In genomic region chr5:126987271-126987899, GRCh38 we compare ENCODE assay signal across 17 cellular contexts. TPM values are rescaled to one million over a fixed set of nuclear protein-coding genes. Genes with fewer than 3 reads are reported as not detected.
DNase-seq lines count a peak whose midpoint lies in the region; ATAC-seq and FAIRE-seq lines count a peak whose summit lies in the region.
"Had no signal": no experiment of that assay in that cellular context is flagged by ENCODE, and none has a peak within 500 bp of the region (broad histone marks: within the 10 kb centered on the region; RNA-seq: fewer than 3 reads in every experiment).

No MANE protein-coding gene starts in this region.

- H3K27ac Mint-ChIP-seq in CD4-positive, CD25-positive, alpha-beta regulatory T cell: peak overlapping the region; percentile 94 to 98 (median 98)
- peak overlapping the region; percentile 25 for H3K27ac Mint-ChIP-seq in activated naive CD8-positive, alpha-beta T cell treated with anti-CD3 and anti-CD28 coated beads, Interleukin-2, amount 10 ng/mL, durations not matched to agents 7 days and 5 days

- POLR2A ChIA-PET in activated naive CD8-positive, alpha-beta T cell treated with anti-CD3 and anti-CD28 coated beads, Interleukin-2, amount 10 ng/mL, durations not matched to agents 7 days and 5 days (lab: Charles Lee): no interaction called here

- H3K4me1 Mint-ChIP-seq in CD4-positive, CD25-positive, alpha-beta regulatory T cell: peaks cover 15 to 82% (median 48%) of the 10 kb centered on the region in 4 donors
- H3K4me1 Mint-ChIP-seq in activated naive CD8-positive, alpha-beta T cell treated with anti-CD3 and anti-CD28 coated beads, Interleukin-2, amount 10 ng/mL, durations not matched to agents 7 days and 5 days: peaks cover 15% of the 10 kb centered on the region

- H3K4me3 Mint-ChIP-seq in CD4-positive, CD25-positive, alpha-beta regulatory T cell: peak overlapping the region in 3 of 4 donors; percentile 63 to 88 (median 75)
- no peak overlapping the region for H3K4me3 Mint-ChIP-seq in activated naive CD8-positive, alpha-beta T cell treated with anti-CD3 and anti-CD28 coated beads, Interleukin-2, amount 10 ng/mL, durations not matched to agents 7 days and 5 days
- H3K4me3 Mint-ChIP-seq: endodermal cell had no signal

- no peak for DNase-seq in CD4-positive, CD25-positive, alpha-beta regulatory T cell
- no peak for DNase-seq in activated naive CD8-positive, alpha-beta T cell treated with anti-CD3 and anti-CD28 coated beads, Interleukin-2, amount 10 ng/mL, durations not matched to agents 7 days and 5 days
- DNase-seq in frontal cortex (ENCODE audit: low spot score in 2 of 2) (no peak), HAP-1 (ENCODE audit: low spot score in 2 of 2) (no peak)
- DNase-seq in activated CD8-positive, alpha-beta memory T cell treated with anti-CD3 and anti-CD28 coated beads for 24 hours: no peak
- DNase-seq: activated effector memory CD4-positive, alpha-beta T cell treated with Interleukin-2 at 50 U/mL for 16 hours; endodermal cell; foreskin fibroblast; lower lobe of right lung; NCI-H1092 treated with DMSO at 0.1 percent for 48 hours; NCI-H2227 treated with DMSO at 0.1 percent for 48 hours; stomach had no signal

- H3K27me3 Mint-ChIP-seq in CD4-positive, CD25-positive, alpha-beta regulatory T cell: no peaks in the 10 kb centered on the region
- H3K27me3 Mint-ChIP-seq in activated naive CD8-positive, alpha-beta T cell treated with anti-CD3 and anti-CD28 coated beads, Interleukin-2, amount 10 ng/mL, durations not matched to agents 7 days and 5 days: no peaks in the 10 kb centered on the region

- in situ Hi-C loops in HAP-1 (cut with MboI; ENCODE audit: low sequenced_read_pairs): no loop called here

- no peak for FAIRE-seq in frontal cortex (lab: Jason Lieb, UNC)
- FAIRE-seq: bronchial epithelial cell had no signal

- H3K27me3 ChIP-seq in CD4-positive, CD25-positive, alpha-beta regulatory T cell (ENCODE audit: control insufficient read depth, insufficient read depth, low read length): no peaks in the 10 kb centered on the region
- H3K27me3 ChIP-seq in HAP-1 (ENCODE audit: low read depth): no peaks in the 10 kb centered on the region
- H3K27me3 ChIP-seq: neutrophil, stomach had no signal

- peak overlapping the region; percentile 72 for H3K27ac ChIP-seq in CD4-positive, CD25-positive, alpha-beta regulatory T cell (ENCODE audit: insufficient read depth, low read length, poor library complexity, severe bottlenecking)
- H3K27ac ChIP-seq: lower lobe of right lung, neutrophil, stomach had no signal

- H3K36me3 Mint-ChIP-seq in CD4-positive, CD25-positive, alpha-beta regulatory T cell: peaks cover 9% of the 10 kb centered on the region
- H3K36me3 Mint-ChIP-seq in activated naive CD8-positive, alpha-beta T cell treated with anti-CD3 and anti-CD28 coated beads, Interleukin-2, amount 10 ng/mL, durations not matched to agents 7 days and 5 days: peaks cover 6% of the 10 kb centered on the region

- no peaks in the 10 kb centered on the region for H3K36me3 ChIP-seq in CD4-positive, CD25-positive, alpha-beta regulatory T cell (ENCODE audit: control insufficient read depth, insufficient read depth, low read length)
- no peaks in the 10 kb centered on the region for H3K36me3 ChIP-seq in HAP-1 (replicated peaks)
- H3K36me3 ChIP-seq: lower lobe of right lung, neutrophil, stomach had no signal

- H3K4me1 ChIP-seq in CD4-positive, CD25-positive, alpha-beta regulatory T cell (ENCODE audit: control insufficient read depth, insufficient read depth, low read length, poor library complexity, severe bottlenecking): peaks cover 25% of the 10 kb centered on the region
- H3K4me1 ChIP-seq in HAP-1: peaks cover 6% of the 10 kb centered on the region
- H3K4me1 ChIP-seq: lower lobe of right lung, stomach had no signal

- peak overlapping the region; percentile 60 for H3K4me3 ChIP-seq in CD4-positive, CD25-positive, alpha-beta regulatory T cell (ENCODE audit: low read depth, low read length)
- H3K4me3 ChIP-seq in HAP-1: no peak overlapping the region
- H3K4me3 ChIP-seq: lower lobe of right lung, stomach had no signal

- H3K9me3 ChIP-seq in CD4-positive, CD25-positive, alpha-beta regulatory T cell (ENCODE audit: control insufficient read depth in 2 of 2, low read length in 2 of 2): no peaks in the 10 kb centered on the region
- no peaks in the 10 kb centered on the region for H3K9me3 ChIP-seq in HAP-1
- H3K9me3 ChIP-seq: lower lobe of right lung, neutrophil, stomach had no signal

- no peak for ATAC-seq in CD4-positive, CD25-positive, alpha-beta regulatory T cell (ENCODE audit: low read depth in 2 of 2)
- ATAC-seq in GM18498 (IDR thresholded peaks at IDR 0.05; ENCODE audit: unreplicated experiment) (peak; percentile 6), HG02938 (IDR thresholded peaks at IDR 0.05; ENCODE audit: unreplicated experiment) (peak; percentile 6), GM19452 (IDR thresholded peaks at IDR 0.05; ENCODE audit: unreplicated experiment) (no peak)
- no peak for ATAC-seq in activated naive CD8-positive, alpha-beta T cell treated with anti-CD3 and anti-CD28 coated beads, Interleukin-2, amount 10 ng/mL, durations not matched to agents 7 days and 5 days (ENCODE audit: low read depth)
- ATAC-seq: lower lobe of right lung had no signal

- peaks cover 0 to 1% (median 0%) of the 10 kb centered on the region in 7 donors for H3K9me3 Mint-ChIP-seq in CD4-positive, CD25-positive, alpha-beta regulatory T cell
- peaks cover 5% of the 10 kb centered on the region for H3K9me3 Mint-ChIP-seq in activated naive CD8-positive, alpha-beta T cell treated with anti-CD3 and anti-CD28 coated beads, Interleukin-2, amount 10 ng/mL, durations not matched to agents 7 days and 5 days

RNA-seq across cellular contexts. Expression of gene MARCHF3, which starts 43.0 kb away (rescaled TPM):
- total RNA-seq in CD4-positive, CD25-positive, alpha-beta regulatory T cell: 15.2 TPM
- polyA plus RNA-seq in CD4-positive, CD25-positive, alpha-beta regulatory T cell: 10 to 100 TPM; 12.5 to 21.6 (median 14.7) TPM
- total RNA-seq in activated naive CD8-positive, alpha-beta T cell treated with anti-CD3 and anti-CD28 coated beads, Interleukin-2, amount 10 ng/mL, durations not matched to agents 7 days and 5 days: 1 to 10 TPM; 2.4 to 2.7 TPM
- 28.1 TPM for total RNA-seq in frontal cortex

Comparison
In these comparisons a context has a peak if more than half of its experiments do, and no peak if none do; other contexts are left out.
1. ATAC-seq: peak in GM18498 (single experiment) and HG02938 (single experiment); none in CD4-positive, CD25-positive, alpha-beta regulatory T cell (0 of 2), activated naive CD8-positive, alpha-beta T cell treated with anti-CD3 and anti-CD28 coated beads, Interleukin-2, amount 10 ng/mL, durations not matched to agents 7 days and 5 days (single experiment) and GM19452 (single experiment).